ENCODE assay signal across 28 cellular contexts in genomic region chr12:112546996-112547395, GRCh38.
"Had no signal": no experiment of that assay in that cellular context is flagged by ENCODE, and none has a peak within 500 bp of the region (broad histone marks: within the 10 kb centered on the region; RNA-seq: fewer than 3 reads in every experiment).

No MANE protein-coding gene starts in this region.

- H3K9ac ChIP-seq: neural progenitor cell had no signal

- H3K4me2 ChIP-seq: hepatocyte, neural progenitor cell, smooth muscle cell had no signal

- DNase-seq: cerebellar nuclear complex; cortex of kidney; foreskin fibroblast; heart left ventricle; kidney; mucosa of descending colon; naive thymus-derived CD4-positive, alpha-beta T cell; nucleus accumbens; ovary; right lobe of liver; stimulated activated CD4-positive, alpha-beta T cell treated with anti-CD3 and anti-CD28 coated beads, Interleukin-12 subunit alpha, Interleukin-12 subunit beta, amount 100 ng/mL, for 4 hours; stimulated activated CD4-positive, alpha-beta T cell treated with anti-CD3 and anti-CD28 coated beads, Interleukin-1b, Interleukin-23, amount 100 ng/mL, for 48 hours; stimulated activated CD4-positive, alpha-beta T cell treated with anti-CD3 and anti-CD28 coated beads, Interleukin-4, amount 100 ng/mL, for 1 hour; stimulated activated CD8-positive, alpha-beta memory T cell treated with anti-CD3 and anti-CD28 coated beads, Interleukin-4, amount 100 ng/mL, for 48 hours; stimulated activated naive CD4-positive, alpha-beta T cell treated with Interleukin-2 at 50 U/mL for 16 hours; stomach; testis; tibial artery had no signal

- H3K9me3 Mint-ChIP-seq: memory B cell, type B pancreatic cell had no signal

- H3K27ac ChIP-seq: gastroesophageal sphincter, heart left ventricle, hepatocyte, neural progenitor cell, ovary, right lobe of liver, stomach, testis, tibial artery had no signal

- H3K9me3 ChIP-seq: gastroesophageal sphincter, heart left ventricle, mucosa of descending colon, ovary, right lobe of liver, testis, tibial artery had no signal

- H3K36me3 ChIP-seq: gastroesophageal sphincter, heart left ventricle, neural progenitor cell, ovary, right lobe of liver, stomach, tibial artery had no signal

- H2AFZ ChIP-seq: hepatocyte, neural progenitor cell had no signal

- H3K27me3 ChIP-seq: hepatocyte, neural progenitor cell, ovary, right lobe of liver, testis had no signal

- H3K27ac Mint-ChIP-seq: memory B cell; mesothelial cell of epicardium; naive thymus-derived CD4-positive, alpha-beta T cell; nephron; type B pancreatic cell had no signal

- H3K79me2 ChIP-seq: hepatocyte had no signal

- H3K4me3 Mint-ChIP-seq: memory B cell; mesothelial cell of epicardium; naive thymus-derived CD4-positive, alpha-beta T cell; nephron; neural progenitor cell; type B pancreatic cell had no signal

- H3K4me1 ChIP-seq: gastroesophageal sphincter, heart left ventricle, neural progenitor cell, right lobe of liver, stomach, testis, tibial artery had no signal

- H3K4me1 Mint-ChIP-seq: memory B cell; mesothelial cell of epicardium; naive thymus-derived CD4-positive, alpha-beta T cell; nephron; neural progenitor cell had no signal

- H3K36me3 Mint-ChIP-seq: memory B cell; mesothelial cell of epicardium; naive thymus-derived CD4-positive, alpha-beta T cell; neural progenitor cell; type B pancreatic cell had no signal

- H3K4me3 ChIP-seq: gastroesophageal sphincter, heart left ventricle, hepatocyte, lung, mucosa of descending colon, neural progenitor cell, ovary, right lobe of liver, smooth muscle cell, stomach, testis, tibial artery had no signal

- ATAC-seq: gastroesophageal sphincter; heart left ventricle; left lobe of liver; mucosa of descending colon; naive thymus-derived CD4-positive, alpha-beta T cell; right lobe of liver had no signal
